In the genomic region with DNA sequence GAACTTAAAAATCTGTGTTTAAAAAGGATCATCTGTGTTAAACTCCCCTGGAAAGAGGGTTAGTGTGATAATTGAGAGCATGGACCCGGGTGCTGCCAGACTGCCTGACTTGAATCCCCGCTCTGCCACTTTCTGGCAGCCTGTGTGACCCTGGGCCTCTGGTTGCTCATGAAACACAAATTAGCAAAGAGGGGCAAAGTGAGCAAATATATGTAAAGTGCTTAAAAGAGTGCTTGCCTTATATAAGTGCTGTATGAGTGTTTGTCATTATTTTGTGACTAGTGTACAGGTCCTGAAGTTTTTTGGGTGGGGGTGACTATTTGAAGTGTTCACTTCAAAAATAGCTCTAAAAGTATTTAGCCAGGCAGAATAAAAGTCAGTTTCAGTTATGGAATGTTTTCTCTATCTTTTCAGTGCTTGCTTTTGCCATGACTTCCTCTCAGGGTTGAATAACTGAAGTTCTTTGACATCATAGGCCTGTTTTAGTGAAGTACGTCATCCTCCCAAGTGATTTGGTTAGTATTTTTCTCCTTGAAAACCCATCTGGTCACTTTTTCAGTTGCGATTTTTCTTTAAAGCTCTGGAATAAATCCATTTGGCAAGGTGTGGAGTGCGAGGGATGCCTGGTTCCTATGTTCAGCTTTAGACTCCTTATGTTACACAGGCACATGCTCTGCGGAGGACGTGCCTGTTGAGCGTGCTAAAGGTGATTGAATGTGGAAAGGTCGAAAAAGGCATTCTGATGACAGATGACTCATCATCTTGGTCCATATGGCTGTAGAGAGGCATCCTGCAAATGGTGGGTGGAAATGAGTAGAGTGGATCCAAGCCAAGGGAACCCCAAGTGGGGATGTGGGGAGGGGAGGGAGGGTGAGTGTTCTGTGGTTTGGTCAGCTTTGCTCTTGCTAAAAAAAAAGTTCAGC, we compare ENCODE assay signal across 1 cellular context.
TF ChIP-seq lines count a peak whose summit lies in the region.

No MANE protein-coding gene starts in this region.

TF ChIP-seq in HepG2, 621 proteins besides CTCF, POLR2A, EP300 and RAD21 (continued from another document):
- TF ChIP-seq BHLHE40 (IDR thresholded peaks at IDR 0.05; ENCODE audit: low read length) (no peak), YEATS4 (CRISPR knock-in tag; IDR thresholded peaks at IDR 0.05; ENCODE audit: borderline replicate concordance) (no peak), ZNF567 (CRISPR knock-in tag; IDR thresholded peaks at IDR 0.05; ENCODE audit: borderline replicate concordance) (no peak), SETDB1 (CRISPR knock-in tag; IDR thresholded peaks at IDR 0.05; ENCODE audit: borderline replicate concordance) (no peak), ZBTB1 (CRISPR knock-in tag; IDR thresholded peaks at IDR 0.05; ENCODE audit: borderline replicate concordance) (no peak), GATA4 (IDR thresholded peaks at IDR 0.05; ENCODE audit: borderline replicate concordance, low read depth) (no peak), FOXC1 (CRISPR knock-in tag; IDR thresholded peaks at IDR 0.05; ENCODE audit: borderline replicate concordance) (no peak), CBX1 (IDR thresholded peaks at IDR 0.05; ENCODE audit: low read depth) (no peak), ZNF570 (CRISPR knock-in tag; IDR thresholded peaks at IDR 0.05; ENCODE audit: borderline replicate concordance) (no peak), NCOA5 (CRISPR knock-in tag; IDR thresholded peaks at IDR 0.05) (no peak), ZFP82 (CRISPR knock-in tag; IDR thresholded peaks at IDR 0.05; ENCODE audit: borderline replicate concordance) (no peak), TCF7 (IDR thresholded peaks at IDR 0.05; ENCODE audit: low read depth) (no peak), ZNF274 (CRISPR knock-in tag; IDR thresholded peaks at IDR 0.05) (no peak)
- TF ChIP-seq, protein P1, sequence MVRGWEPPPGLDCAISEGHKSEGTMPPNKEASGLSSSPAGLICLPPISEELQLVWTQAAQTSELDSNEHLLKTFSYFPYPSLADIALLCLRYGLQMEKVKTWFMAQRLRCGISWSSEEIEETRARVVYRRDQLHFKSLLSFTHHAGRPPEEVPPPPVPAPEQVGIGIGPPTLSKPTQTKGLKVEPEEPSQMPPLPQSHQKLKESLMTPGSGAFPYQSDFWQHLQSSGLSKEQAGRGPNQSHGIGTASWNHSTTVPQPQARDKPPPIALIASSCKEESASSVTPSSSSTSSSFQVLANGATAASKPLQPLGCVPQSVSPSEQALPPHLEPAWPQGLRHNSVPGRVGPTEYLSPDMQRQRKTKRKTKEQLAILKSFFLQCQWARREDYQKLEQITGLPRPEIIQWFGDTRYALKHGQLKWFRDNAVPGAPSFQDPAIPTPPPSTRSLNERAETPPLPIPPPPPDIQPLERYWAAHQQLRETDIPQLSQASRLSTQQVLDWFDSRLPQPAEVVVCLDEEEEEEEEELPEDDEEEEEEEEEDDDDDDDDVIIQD (CRISPR knock-in tag; IDR thresholded peaks at IDR 0.05; ENCODE audit: low read depth) = no peak
- TF ChIP-seq, protein P2, sequence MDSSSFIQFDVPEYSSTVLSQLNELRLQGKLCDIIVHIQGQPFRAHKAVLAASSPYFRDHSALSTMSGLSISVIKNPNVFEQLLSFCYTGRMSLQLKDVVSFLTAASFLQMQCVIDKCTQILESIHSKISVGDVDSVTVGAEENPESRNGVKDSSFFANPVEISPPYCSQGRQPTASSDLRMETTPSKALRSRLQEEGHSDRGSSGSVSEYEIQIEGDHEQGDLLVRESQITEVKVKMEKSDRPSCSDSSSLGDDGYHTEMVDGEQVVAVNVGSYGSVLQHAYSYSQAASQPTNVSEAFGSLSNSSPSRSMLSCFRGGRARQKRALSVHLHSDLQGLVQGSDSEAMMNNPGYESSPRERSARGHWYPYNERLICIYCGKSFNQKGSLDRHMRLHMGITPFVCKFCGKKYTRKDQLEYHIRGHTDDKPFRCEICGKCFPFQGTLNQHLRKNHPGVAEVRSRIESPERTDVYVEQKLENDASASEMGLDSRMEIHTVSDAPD (CRISPR knock-in tag; IDR thresholded peaks at IDR 0.05) = no peak
